8 cellular contexts compared by ENCODE assay signal in genomic region chr4:145097821-145098674, GRCh38. TPM values are rescaled to one million over a fixed set of nuclear protein-coding genes. Genes with fewer than 3 reads are reported as not detected.
A peak's percentile ranks its signal among the peaks of the same experiment; 100 is the strongest.
DNase-seq lines count a peak whose midpoint lies in the region; ATAC-seq and TF ChIP-seq lines count a peak whose summit lies in the region.

Gene ABCE1 (plus strand): TSS chr4:145098311. CDS start chr4:145104413, 6,102 bp downstream.
Gene ANAPC10 (minus strand): TSS chr4:145098196. CDS start chr4:145096099, 2,097 bp downstream.

- ATAC-seq in HG03196 (IDR thresholded peaks at IDR 0.05; ENCODE audit: unreplicated experiment) (peak; percentile 84), WTC11 (peak; percentile 91)

- POLR2A ChIA-PET in WTC11 (lab: Charles Lee), result interaction anchor here (0.6 to 0.8 kb wide), 3 partner anchors 13 to 830 kb away, joined by 3 read pairs; partner anchors contain the start of gene HHIP

- TF ChIP-seq POLR2A in GM18951 (IDR thresholded peaks at IDR 0.05; ENCODE audit: extremely low read depth, insufficient read depth, insufficient read length), result peak; percentile 91

- TF ChIP-seq CTCF in WTC11 (IDR thresholded peaks at IDR 0.05), result no peak
- peak; percentile 32 for TF ChIP-seq CTCF in cardiac fibroblast (IDR thresholded peaks at IDR 0.05; ENCODE audit: low read depth, low read length)

- peak within 1 kb of the TSS; percentile 83 to 93 for H3K4me3 ChIP-seq in cardiac fibroblast (replicated peaks in 1 of 2; ENCODE audit: low read depth in 2 of 2, low read length in 2 of 2)

- DNase-seq in AG08395 (ENCODE audit: low spot score) (peak; percentile 98), NCI-H226 (peak; percentile 96), WTC11 (ENCODE audit: low spot score) (peak; percentile 95), cardiac fibroblast (ENCODE audit: low read depth in 2 of 2) (peak; percentile 99), iPS-NIHi7 (ENCODE audit: extremely low spot score) (peak; percentile 96), smooth muscle cell of the brain vasculature (ENCODE audit: low read depth, low spot score) (peak; percentile 91)

- H3K9me3 Mint-ChIP-seq in WTC11, result peaks cover 15% of the 10 kb centered on the region

- peak within 1 kb of the TSS; percentile 100 for H3K27ac Mint-ChIP-seq in WTC11

- H3K36me3 Mint-ChIP-seq in WTC11, result peaks cover 25% of the 10 kb centered on the region

- H3K27me3 Mint-ChIP-seq in WTC11 (ENCODE audit: low read depth), result no peaks in the 10 kb centered on the region

- H3K4me3 Mint-ChIP-seq in WTC11, result peak within 1 kb of the TSS; percentile 96

- CTCF ChIA-PET in WTC11 (lab: Charles Lee), result interaction anchor here (0.7 kb wide), 1 partner anchor 31 kb away, joined by 3 read pairs; no protein-coding TSS in a partner anchor

- in situ Hi-C loops in GM18951 (cut with MboI; ENCODE audit: low sequenced_read_pairs, unreplicated experiment), result no loop called here

- peaks cover 15% of the 10 kb centered on the region for H3K4me1 Mint-ChIP-seq in WTC11

TF ChIP-seq in WTC11, 78 proteins besides CTCF, POLR2A, EP300 and RAD21 (continues in another document):
- TF ChIP-seq E2F5 (CRISPR knock-in tag; IDR thresholded peaks at IDR 0.05), result peak; percentile 46; the same call in 1 of the 2 replicates
- TF ChIP-seq JAZF1 (CRISPR knock-in tag; IDR thresholded peaks at IDR 0.05), result no peak
- no peak for TF ChIP-seq SOX15 (CRISPR knock-in tag; IDR thresholded peaks at IDR 0.05)
- TF ChIP-seq ARID4B (CRISPR knock-in tag; IDR thresholded peaks at IDR 0.05; ENCODE audit: borderline replicate concordance), result peak; percentile 90; the same call in 1 of the 2 replicates
- TF ChIP-seq CBFB (CRISPR knock-in tag; IDR thresholded peaks at IDR 0.05; ENCODE audit: low read depth), result peak; percentile 96; the same call in 1 of the 2 replicates
- no peak for TF ChIP-seq ZNF416 (CRISPR knock-in tag; IDR thresholded peaks at IDR 0.05)
- TF ChIP-seq, protein P1, sequence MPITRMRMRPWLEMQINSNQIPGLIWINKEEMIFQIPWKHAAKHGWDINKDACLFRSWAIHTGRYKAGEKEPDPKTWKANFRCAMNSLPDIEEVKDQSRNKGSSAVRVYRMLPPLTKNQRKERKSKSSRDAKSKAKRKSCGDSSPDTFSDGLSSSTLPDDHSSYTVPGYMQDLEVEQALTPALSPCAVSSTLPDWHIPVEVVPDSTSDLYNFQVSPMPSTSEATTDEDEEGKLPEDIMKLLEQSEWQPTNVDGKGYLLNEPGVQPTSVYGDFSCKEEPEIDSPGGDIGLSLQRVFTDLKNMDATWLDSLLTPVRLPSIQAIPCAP (CRISPR knock-in tag; IDR thresholded peaks at IDR 0.05), result peak; percentile 51; the same call in 1 of the 2 replicates
- TF ChIP-seq, protein P2, sequence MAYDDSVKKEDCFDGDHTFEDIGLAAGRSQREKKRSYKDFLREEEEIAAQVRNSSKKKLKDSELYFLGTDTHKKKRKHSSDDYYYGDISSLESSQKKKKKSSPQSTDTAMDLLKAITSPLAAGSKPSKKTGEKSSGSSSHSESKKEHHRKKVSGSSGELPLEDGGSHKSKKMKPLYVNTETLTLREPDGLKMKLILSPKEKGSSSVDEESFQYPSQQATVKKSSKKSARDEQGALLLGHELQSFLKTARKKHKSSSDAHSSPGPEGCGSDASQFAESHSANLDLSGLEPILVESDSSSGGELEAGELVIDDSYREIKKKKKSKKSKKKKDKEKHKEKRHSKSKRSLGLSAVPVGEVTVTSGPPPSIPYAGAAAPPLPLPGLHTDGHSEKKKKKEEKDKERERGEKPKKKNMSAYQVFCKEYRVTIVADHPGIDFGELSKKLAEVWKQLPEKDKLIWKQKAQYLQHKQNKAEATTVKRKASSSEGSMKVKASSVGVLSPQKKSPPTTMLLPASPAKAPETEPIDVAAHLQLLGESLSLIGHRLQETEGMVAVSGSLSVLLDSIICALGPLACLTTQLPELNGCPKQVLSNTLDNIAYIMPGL (CRISPR knock-in tag; IDR thresholded peaks at IDR 0.05), result peak; percentile 81
- TF ChIP-seq FOXK1 (CRISPR knock-in tag; IDR thresholded peaks at IDR 0.05), result peak; percentile 58
- no peak for TF ChIP-seq RORB (CRISPR knock-in tag; IDR thresholded peaks at IDR 0.05)
- peak; percentile 76; the same call in 1 of the 2 replicates for TF ChIP-seq CREB1 (CRISPR knock-in tag; IDR thresholded peaks at IDR 0.05)
- peak; percentile 99 for TF ChIP-seq CREM (CRISPR knock-in tag; IDR thresholded peaks at IDR 0.05)
- no peak for TF ChIP-seq EMX1 (CRISPR knock-in tag; IDR thresholded peaks at IDR 0.05)
- TF ChIP-seq ATF2 (CRISPR knock-in tag; IDR thresholded peaks at IDR 0.05; ENCODE audit: borderline replicate concordance, low read depth), result no peak
- no peak for TF ChIP-seq ZNF281 (CRISPR knock-in tag; IDR thresholded peaks at IDR 0.05)

RNA-seq across cellular contexts. Expression of gene ABCE1, which starts in this region (rescaled TPM):
- 91.8 to 114 TPM (median 97.9 TPM) in 3 replicates for total RNA-seq in WTC11 (2021)

RNA-seq across cellular contexts. Expression of gene ANAPC10, which starts in this region (rescaled TPM):
- 17.7 to 20.8 TPM (median 18.2 TPM) in 3 replicates for total RNA-seq in WTC11 (2021)

Comparison
In these comparisons a context has a peak if more than half of its experiments do, and no peak if none do; other contexts are left out.
1. Peak in every context shown above with its lines: DNase-seq, ATAC-seq and H3K4me3 ChIP-seq.